8 cellular contexts compared by ENCODE assay signal in genomic region chr18:2656237-2657042, GRCh38. TPM values are rescaled to one million over a fixed set of nuclear protein-coding genes. Genes with fewer than 3 reads are reported as not detected.
DNase-seq lines count a peak whose midpoint lies in the region; ATAC-seq and TF ChIP-seq lines count a peak whose summit lies in the region.

No MANE protein-coding gene starts in this region.

- no peak for TF ChIP-seq CTCF in GM23338 (conservative IDR thresholded peaks at IDR 0.05; ENCODE audit: low read depth in 2 of 2)
- TF ChIP-seq CTCF in MM.1S (IDR thresholded peaks at IDR 0.05; ENCODE audit: low read length), result no peak
- TF ChIP-seq CTCF in lower lobe of right lung (IDR thresholded peaks at IDR 0.05), result no peak

- H3K4me1 Mint-ChIP-seq in GM23338, result peaks cover 21% of the 10 kb centered on the region

- H3K27ac Mint-ChIP-seq in GM23338, result peak overlapping the region; percentile 59

- H3K9me2 ChIP-seq in GM23338 (ENCODE audit: insufficient read depth) (no peaks in the 10 kb centered on the region), MM.1S (replicated peaks; ENCODE audit: insufficient read depth, low read length) (no peaks in the 10 kb centered on the region)

- H3K36me3 Mint-ChIP-seq in GM23338 (ENCODE audit: low read depth), result peaks cover 13% of the 10 kb centered on the region

- peaks cover 53% of the 10 kb centered on the region for H3K79me2 ChIP-seq in GM23338 (replicated peaks; ENCODE audit: insufficient read depth)
- H3K79me2 ChIP-seq in MM.1S (ENCODE audit: low read length), result peaks cover 56% of the 10 kb centered on the region

- H3K27me3 ChIP-seq in GM23338 (ENCODE audit: insufficient read depth), result peaks cover 60% of the 10 kb centered on the region
- no peaks in the 10 kb centered on the region for H3K27me3 ChIP-seq in MM.1S (replicated peaks; ENCODE audit: insufficient read depth, low read length)
- H3K27me3 ChIP-seq in duodenal mucosa (ENCODE audit: control insufficient read depth in 1 of 2, insufficient read depth in 2 of 2, low read length in 2 of 2), result no peaks in the 10 kb centered on the region
- H3K27me3 ChIP-seq in lower lobe of right lung (ENCODE audit: low read depth), result no peaks in the 10 kb centered on the region

- H3K27ac ChIP-seq in GM23338 (ENCODE audit: low read depth) (no peak overlapping the region), MM.1S (ENCODE audit: low read length) (peak overlapping the region; percentile 88), duodenal mucosa (ENCODE audit: low read depth, low read length) (peak overlapping the region; percentile 96), lower lobe of right lung (peak overlapping the region; percentile 98)

- peak overlapping the region; percentile 94 for H3K4me3 Mint-ChIP-seq in GM23338

- peak overlapping the region; percentile 78 for H2AFZ ChIP-seq in GM23338
- peak overlapping the region; percentile 50 for H2AFZ ChIP-seq in MM.1S (ENCODE audit: low read length)

- H3K36me3 ChIP-seq in GM23338 (ENCODE audit: insufficient read depth) (0 out of 2 replicates have a peak, but pooled peaks cover 3% of the 10 kb centered on the region), MM.1S (replicated peaks; ENCODE audit: insufficient read depth, low read length) (no peaks in the 10 kb centered on the region; the same call in 1 of the 2 replicates), duodenal mucosa (ENCODE audit: control insufficient read depth in 1 of 2, insufficient read depth in 2 of 2, low read length in 2 of 2) (peaks cover 0 to 3% of the 10 kb centered on the region in 2 donors), lower lobe of right lung (no peaks in the 10 kb centered on the region)

- peaks cover 34% of the 10 kb centered on the region for H3K27me3 Mint-ChIP-seq in GM23338 (ENCODE audit: insufficient read depth, low read depth, poor library complexity)

- H3F3A ChIP-seq in GM23338 (replicated peaks; ENCODE audit: low read depth) (no peaks in the 10 kb centered on the region; the same call in 1 of the 2 replicates), MM.1S (ENCODE audit: insufficient read depth, low read length) (peaks cover 10% of the 10 kb centered on the region)

- peak overlapping the region; percentile 85 for H3K4me3 ChIP-seq in GM23338
- peak overlapping the region; percentile 86 for H3K4me3 ChIP-seq in MM.1S (ENCODE audit: low read length)
- peak overlapping the region; percentile 95 for H3K4me3 ChIP-seq in duodenal mucosa (ENCODE audit: low read depth in 1 of 2, low read length in 2 of 2)
- peak overlapping the region; percentile 96 for H3K4me3 ChIP-seq in lower lobe of right lung

- no peaks in the 10 kb centered on the region for H3K9me3 Mint-ChIP-seq in GM23338

- H4K20me1 ChIP-seq in GM23338 (replicated peaks; ENCODE audit: insufficient read depth) (peaks cover 30% of the 10 kb centered on the region), MM.1S (ENCODE audit: insufficient read depth, low read length) (peaks cover 13% of the 10 kb centered on the region; the same call in 1 of the 2 replicates)

- no peaks in the 10 kb centered on the region for H3K9me3 ChIP-seq in MM.1S (replicated peaks; ENCODE audit: insufficient read depth, low read length)
- H3K9me3 ChIP-seq in duodenal mucosa (ENCODE audit: control insufficient read depth in 1 of 2, low read length in 2 of 2), result no peaks in the 10 kb centered on the region
- no peaks in the 10 kb centered on the region for H3K9me3 ChIP-seq in lower lobe of right lung

- ATAC-seq in GM23338 (peak; percentile 60), lower lobe of right lung (peak; percentile 72 to 76), GM21786 (IDR thresholded peaks at IDR 0.05; ENCODE audit: unreplicated experiment) (no peak)

- H3K9ac ChIP-seq in MM.1S (ENCODE audit: low read length) (peak overlapping the region; percentile 91), duodenal mucosa (ENCODE audit: low read depth in 1 of 2, low read length in 2 of 2) (peak overlapping the region; percentile 82 to 97)

- H3K4me1 ChIP-seq in GM23338 (ENCODE audit: insufficient read depth) (peaks cover 19% of the 10 kb centered on the region), MM.1S (ENCODE audit: low read length) (peaks cover 11% of the 10 kb centered on the region; the same call in 1 of the 2 replicates), duodenal mucosa (ENCODE audit: control insufficient read depth in 1 of 2, insufficient read depth in 2 of 2, low read length in 2 of 2) (peaks cover 0 to 17% of the 10 kb centered on the region in 2 donors), lower lobe of right lung (peaks cover 41% of the 10 kb centered on the region)

- peak overlapping the region; percentile 94 for H3K4me2 ChIP-seq in GM23338
- peak overlapping the region; percentile 77 for H3K4me2 ChIP-seq in MM.1S (ENCODE audit: low read depth, low read length)

- intact Hi-C loops in lower lobe of right lung (cut with DNase I), result no loop called here

- DNase-seq in ELF-1 (ENCODE audit: low read depth, low spot score) (peak; percentile 62), GM23338 (ENCODE audit: low spot score) (peak; percentile 55), MM.1S (peak; percentile 45), lower lobe of right lung (peak; percentile 79)
- DNase-seq in activated CD4-positive, alpha-beta T cell treated with anti-CD3 and anti-CD28 coated beads, Interleukin-2, amount 50 U/mL, for 4 hours, result peak; percentile 20 to 45
- peak; percentile 69 for DNase-seq in stimulated activated CD8-positive, alpha-beta memory T cell treated with anti-CD3 and anti-CD28 coated beads, Interleukin-4, amount 100 ng/mL, for 48 hours

TF ChIP-seq in GM23338, 12 proteins besides CTCF, POLR2A, EP300 and RAD21 (continues in another document):
- TF ChIP-seq POLR2AphosphoS5 (IDR thresholded peaks at IDR 0.05; ENCODE audit: low read depth) (no peak), STAT1 (IDR thresholded peaks at IDR 0.05; ENCODE audit: unreplicated experiment) (no peak), NANOG (IDR thresholded peaks at IDR 0.05; ENCODE audit: borderline replicate concordance) (no peak), ZNF114 (CRISPR knock-in tag; IDR thresholded peaks at IDR 0.05) (no peak), EZH2 (IDR thresholded peaks at IDR 0.05; ENCODE audit: low read depth, unreplicated experiment) (no peak), JUNB (IDR thresholded peaks at IDR 0.05; ENCODE audit: unreplicated experiment) (no peak), CREB1 (CRISPR knock-in tag; IDR thresholded peaks at IDR 0.05; ENCODE audit: low read depth) (no peak), ZNF331 (CRISPR knock-in tag; IDR thresholded peaks at IDR 0.05; ENCODE audit: low read depth) (no peak), ZNF462 (CRISPR knock-in tag; IDR thresholded peaks at IDR 0.05) (no peak)

RNA-seq across cellular contexts. Expression of gene SMCHD1, which starts 0.9 kb away (rescaled TPM):
- total RNA-seq in GM23338 (2014; rRNA removed; shearing (Covaris generic)), result 37.9 and 39.0 TPM in 2 replicates
- 6.6 and 7.7 TPM in 2 replicates for polyA plus RNA-seq in GM23338 (2016; fragmentation: Nextera tagmentation; extraction: Ambion mirVana)
- 55.9 TPM for total RNA-seq in lower lobe of right lung
